In genomic region chr7:128226132-128226980, GRCh38 we compare ENCODE assay signal across 2 cellular contexts.
A peak's percentile ranks its signal among the peaks of the same experiment; 100 is the strongest.
TF ChIP-seq lines count a peak whose summit lies in the region.

No MANE protein-coding gene starts in this region.

TF ChIP-seq in HepG2, 621 proteins besides CTCF, POLR2A, EP300 and RAD21:
- no peak for TF ChIP-seq CENPT (CRISPR knock-in tag; IDR thresholded peaks at IDR 0.05; ENCODE audit: low read depth)
- no peak for TF ChIP-seq SALL2 (CRISPR knock-in tag; IDR thresholded peaks at IDR 0.05)
- TF ChIP-seq BCL3 (CRISPR knock-in tag; IDR thresholded peaks at IDR 0.05) = no peak
- TF ChIP-seq FOXA1 (IDR thresholded peaks at IDR 0.05) = peak; percentile 4; the same call in 1 of the 2 replicates
- no peak for TF ChIP-seq FOXA1 (CRISPR knock-in tag; IDR thresholded peaks at IDR 0.05)

TF ChIP-seq in K562, 482 proteins besides CTCF, POLR2A, EP300 and RAD21:
- TF ChIP-seq ZNF699 (CRISPR knock-in tag; IDR thresholded peaks at IDR 0.05; ENCODE audit: insufficient replicate concordance) (no peak), ELF4 (CRISPR knock-in tag; IDR thresholded peaks at IDR 0.05) (peak; percentile 6), CTBP1 (IDR thresholded peaks at IDR 0.05; ENCODE audit: borderline replicate concordance) (peak; percentile 55; the same call in 1 of the 2 replicates), THRB (CRISPR knock-in tag; conservative IDR thresholded peaks at IDR 0.05) (0 out of 2 replicates have a peak, but pooled peaks have one; percentile 31), YBX1 (IDR thresholded peaks at IDR 0.05) (0 out of 2 replicates have a peak, but pooled peaks have one; percentile 19), KDM1A (IDR thresholded peaks at IDR 0.05) (peak; percentile 76 to 85), HIVEP1 (CRISPR knock-in tag; IDR thresholded peaks at IDR 0.05) (no peak), ZBTB26 (CRISPR knock-in tag; IDR thresholded peaks at IDR 0.05) (0 out of 2 replicates have a peak, but pooled peaks have one; percentile 73), HDAC1 (IDR thresholded peaks at IDR 0.05) (peak in 1 of 2 experiments; percentile 69; a peak in 1 of 4 replicates), PTRF (tag; IDR thresholded peaks at IDR 0.05) (no peak), PRPF4 (IDR thresholded peaks at IDR 0.05; ENCODE audit: insufficient read depth, low read depth, low read length, poor library complexity, severe bottlenecking) (no peak), HBP1 (CRISPR knock-in tag; IDR thresholded peaks at IDR 0.05) (0 out of 2 replicates have a peak, but pooled peaks have one; percentile 45), ZNF263 (CRISPR knock-in tag; IDR thresholded peaks at IDR 0.05; ENCODE audit: borderline replicate concordance) (peak; percentile 81), OTX1 (CRISPR knock-in tag; IDR thresholded peaks at IDR 0.05) (0 out of 2 replicates have a peak, but pooled peaks have one; percentile 2), LARP7 (IDR thresholded peaks at IDR 0.05) (peak; percentile 7; the same call in 1 of the 2 replicates), EHMT2 (IDR thresholded peaks at IDR 0.05) (peak; percentile 46; the same call in 1 of the 2 replicates)
